In the genomic region with DNA sequence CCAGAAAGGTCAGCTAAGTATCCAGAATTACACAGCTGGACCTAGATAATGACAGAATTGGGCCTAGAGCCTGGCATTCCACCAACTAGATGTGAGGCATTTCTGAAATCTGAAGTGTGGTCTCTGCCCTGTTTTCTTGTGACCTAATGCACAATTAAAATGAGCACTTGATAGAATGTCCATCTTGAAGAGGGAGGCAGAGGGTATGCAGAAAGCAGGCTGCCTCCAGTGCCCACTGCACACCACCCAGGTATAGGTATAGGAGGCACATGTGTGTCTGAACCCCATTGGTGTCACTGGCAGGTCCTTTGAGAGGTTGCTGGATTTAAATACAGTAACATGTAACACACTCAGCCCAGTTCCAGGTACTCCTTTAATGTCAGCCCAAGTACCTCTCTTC, we compare ENCODE assay signal across 1 cellular context.
TF ChIP-seq lines count a peak whose summit lies in the region.

No MANE protein-coding gene starts in this region.

TF ChIP-seq in GM12878, 131 proteins besides CTCF, POLR2A, EP300 and RAD21 (continued from another document):
- TF ChIP-seq, protein P1, sequence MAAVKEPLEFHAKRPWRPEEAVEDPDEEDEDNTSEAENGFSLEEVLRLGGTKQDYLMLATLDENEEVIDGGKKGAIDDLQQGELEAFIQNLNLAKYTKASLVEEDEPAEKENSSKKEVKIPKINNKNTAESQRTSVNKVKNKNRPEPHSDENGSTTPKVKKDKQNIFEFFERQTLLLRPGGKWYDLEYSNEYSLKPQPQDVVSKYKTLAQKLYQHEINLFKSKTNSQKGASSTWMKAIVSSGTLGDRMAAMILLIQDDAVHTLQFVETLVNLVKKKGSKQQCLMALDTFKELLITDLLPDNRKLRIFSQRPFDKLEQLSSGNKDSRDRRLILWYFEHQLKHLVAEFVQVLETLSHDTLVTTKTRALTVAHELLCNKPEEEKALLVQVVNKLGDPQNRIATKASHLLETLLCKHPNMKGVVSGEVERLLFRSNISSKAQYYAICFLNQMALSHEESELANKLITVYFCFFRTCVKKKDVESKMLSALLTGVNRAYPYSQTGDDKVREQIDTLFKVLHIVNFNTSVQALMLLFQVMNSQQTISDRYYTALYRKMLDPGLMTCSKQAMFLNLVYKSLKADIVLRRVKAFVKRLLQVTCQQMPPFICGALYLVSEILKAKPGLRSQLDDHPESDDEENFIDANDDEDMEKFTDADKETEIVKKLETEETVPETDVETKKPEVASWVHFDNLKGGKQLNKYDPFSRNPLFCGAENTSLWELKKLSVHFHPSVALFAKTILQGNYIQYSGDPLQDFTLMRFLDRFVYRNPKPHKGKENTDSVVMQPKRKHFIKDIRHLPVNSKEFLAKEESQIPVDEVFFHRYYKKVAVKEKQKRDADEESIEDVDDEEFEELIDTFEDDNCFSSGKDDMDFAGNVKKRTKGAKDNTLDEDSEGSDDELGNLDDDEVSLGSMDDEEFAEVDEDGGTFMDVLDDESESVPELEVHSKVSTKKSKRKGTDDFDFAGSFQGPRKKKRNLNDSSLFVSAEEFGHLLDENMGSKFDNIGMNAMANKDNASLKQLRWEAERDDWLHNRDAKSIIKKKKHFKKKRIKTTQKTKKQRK (IDR thresholded peaks at IDR 0.05; ENCODE audit: low read depth, low read length), result no peak
- TF ChIP-seq, protein P2, sequence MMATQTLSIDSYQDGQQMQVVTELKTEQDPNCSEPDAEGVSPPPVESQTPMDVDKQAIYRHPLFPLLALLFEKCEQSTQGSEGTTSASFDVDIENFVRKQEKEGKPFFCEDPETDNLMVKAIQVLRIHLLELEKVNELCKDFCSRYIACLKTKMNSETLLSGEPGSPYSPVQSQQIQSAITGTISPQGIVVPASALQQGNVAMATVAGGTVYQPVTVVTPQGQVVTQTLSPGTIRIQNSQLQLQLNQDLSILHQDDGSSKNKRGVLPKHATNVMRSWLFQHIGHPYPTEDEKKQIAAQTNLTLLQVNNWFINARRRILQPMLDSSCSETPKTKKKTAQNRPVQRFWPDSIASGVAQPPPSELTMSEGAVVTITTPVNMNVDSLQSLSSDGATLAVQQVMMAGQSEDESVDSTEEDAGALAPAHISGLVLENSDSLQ (IDR thresholded peaks at IDR 0.05), result no peak
- TF ChIP-seq SREBF2 (IDR thresholded peaks at IDR 0.05; ENCODE audit: low read length), result no peak
- no peak for TF ChIP-seq TARDBP (IDR thresholded peaks at IDR 0.05; ENCODE audit: borderline replicate concordance)
- no peak for TF ChIP-seq ESRRA (IDR thresholded peaks at IDR 0.05; ENCODE audit: low read length)
- no peak for TF ChIP-seq GABPA (IDR thresholded peaks at IDR 0.05; ENCODE audit: low read depth)
- TF ChIP-seq STAT1 (conservative IDR thresholded peaks at IDR 0.05), result no peak
- no peak for TF ChIP-seq SREBF1 (IDR thresholded peaks at IDR 0.05; ENCODE audit: low read length)
- TF ChIP-seq, protein P3, sequence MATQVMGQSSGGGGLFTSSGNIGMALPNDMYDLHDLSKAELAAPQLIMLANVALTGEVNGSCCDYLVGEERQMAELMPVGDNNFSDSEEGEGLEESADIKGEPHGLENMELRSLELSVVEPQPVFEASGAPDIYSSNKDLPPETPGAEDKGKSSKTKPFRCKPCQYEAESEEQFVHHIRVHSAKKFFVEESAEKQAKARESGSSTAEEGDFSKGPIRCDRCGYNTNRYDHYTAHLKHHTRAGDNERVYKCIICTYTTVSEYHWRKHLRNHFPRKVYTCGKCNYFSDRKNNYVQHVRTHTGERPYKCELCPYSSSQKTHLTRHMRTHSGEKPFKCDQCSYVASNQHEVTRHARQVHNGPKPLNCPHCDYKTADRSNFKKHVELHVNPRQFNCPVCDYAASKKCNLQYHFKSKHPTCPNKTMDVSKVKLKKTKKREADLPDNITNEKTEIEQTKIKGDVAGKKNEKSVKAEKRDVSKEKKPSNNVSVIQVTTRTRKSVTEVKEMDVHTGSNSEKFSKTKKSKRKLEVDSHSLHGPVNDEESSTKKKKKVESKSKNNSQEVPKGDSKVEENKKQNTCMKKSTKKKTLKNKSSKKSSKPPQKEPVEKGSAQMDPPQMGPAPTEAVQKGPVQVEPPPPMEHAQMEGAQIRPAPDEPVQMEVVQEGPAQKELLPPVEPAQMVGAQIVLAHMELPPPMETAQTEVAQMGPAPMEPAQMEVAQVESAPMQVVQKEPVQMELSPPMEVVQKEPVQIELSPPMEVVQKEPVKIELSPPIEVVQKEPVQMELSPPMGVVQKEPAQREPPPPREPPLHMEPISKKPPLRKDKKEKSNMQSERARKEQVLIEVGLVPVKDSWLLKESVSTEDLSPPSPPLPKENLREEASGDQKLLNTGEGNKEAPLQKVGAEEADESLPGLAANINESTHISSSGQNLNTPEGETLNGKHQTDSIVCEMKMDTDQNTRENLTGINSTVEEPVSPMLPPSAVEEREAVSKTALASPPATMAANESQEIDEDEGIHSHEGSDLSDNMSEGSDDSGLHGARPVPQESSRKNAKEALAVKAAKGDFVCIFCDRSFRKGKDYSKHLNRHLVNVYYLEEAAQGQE (IDR thresholded peaks at IDR 0.05; ENCODE audit: low read depth, low read length), result no peak
- TF ChIP-seq, protein P4, sequence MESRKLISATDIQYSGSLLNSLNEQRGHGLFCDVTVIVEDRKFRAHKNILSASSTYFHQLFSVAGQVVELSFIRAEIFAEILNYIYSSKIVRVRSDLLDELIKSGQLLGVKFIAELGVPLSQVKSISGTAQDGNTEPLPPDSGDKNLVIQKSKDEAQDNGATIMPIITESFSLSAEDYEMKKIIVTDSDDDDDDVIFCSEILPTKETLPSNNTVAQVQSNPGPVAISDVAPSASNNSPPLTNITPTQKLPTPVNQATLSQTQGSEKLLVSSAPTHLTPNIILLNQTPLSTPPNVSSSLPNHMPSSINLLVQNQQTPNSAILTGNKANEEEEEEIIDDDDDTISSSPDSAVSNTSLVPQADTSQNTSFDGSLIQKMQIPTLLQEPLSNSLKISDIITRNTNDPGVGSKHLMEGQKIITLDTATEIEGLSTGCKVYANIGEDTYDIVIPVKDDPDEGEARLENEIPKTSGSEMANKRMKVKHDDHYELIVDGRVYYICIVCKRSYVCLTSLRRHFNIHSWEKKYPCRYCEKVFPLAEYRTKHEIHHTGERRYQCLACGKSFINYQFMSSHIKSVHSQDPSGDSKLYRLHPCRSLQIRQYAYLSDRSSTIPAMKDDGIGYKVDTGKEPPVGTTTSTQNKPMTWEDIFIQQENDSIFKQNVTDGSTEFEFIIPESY (IDR thresholded peaks at IDR 0.05), result no peak
- TF ChIP-seq TBL1XR1 (IDR thresholded peaks at IDR 0.05; ENCODE audit: low read depth, low read length), result no peak
- TF ChIP-seq GATAD2B (conservative IDR thresholded peaks at IDR 0.05; ENCODE audit: low read depth), result no peak
- TF ChIP-seq LARP7 (IDR thresholded peaks at IDR 0.05), result no peak
